Comparison of ENCODE assay signal across 14 cellular contexts in genomic region chr10:33129987-33130386, GRCh38.
DNase-seq lines count a peak whose midpoint lies in the region; ATAC-seq, FAIRE-seq and TF ChIP-seq lines count a peak whose summit lies in the region.
"Had no signal": no experiment of that assay in that cellular context is flagged by ENCODE, and none has a peak within 500 bp of the region (broad histone marks: within the 10 kb centered on the region; RNA-seq: fewer than 3 reads in every experiment).

No MANE protein-coding gene starts in this region.

- H3K36me3 ChIP-seq in SJSA1 (no peaks in the 10 kb centered on the region), skeletal muscle tissue (ENCODE audit: control insufficient read depth in 3 of 3, insufficient read depth in 3 of 3, low read length in 3 of 3) (no peaks in the 10 kb centered on the region)
- H3K36me3 ChIP-seq: colonic mucosa, gastrocnemius medialis, thoracic aorta had no signal

- FAIRE-seq in frontal cortex (lab: Jason Lieb, UNC) = no peak

- no peak for TF ChIP-seq CTCF in fibroblast of mammary gland (conservative IDR thresholded peaks at IDR 0.05; ENCODE audit: control insufficient read depth, insufficient read depth, low read depth, low read length)

- DNase-seq in activated CD8-positive, alpha-beta memory T cell treated with anti-CD3 and anti-CD28 coated beads, Interleukin-2, amount 50 U/mL, for 48 hours = peak; percentile 38
- DNase-seq in activated CD8-positive, alpha-beta memory T cell treated with anti-CD3 and anti-CD28 coated beads, Interleukin-2, amount 50 U/mL, for 4 hours = no peak
- DNase-seq in SJSA1 (ENCODE audit: low read depth in 1 of 2, low spot score in 2 of 2) (no peak), fibroblast of mammary gland (ENCODE audit: low read depth) (peak; percentile 91), frontal cortex (ENCODE audit: low spot score in 2 of 2) (no peak), GF-D8 (lab: John Stamatoyannopoulos, UW) (no peak)
- DNase-seq: colonic mucosa, gastrocnemius medialis, SHP77 had no signal

- peaks cover 48% of the 10 kb centered on the region for H3K4me1 ChIP-seq in SJSA1 (replicated peaks)
- peaks cover 5 to 12% (median 7%) of the 10 kb centered on the region in 3 donors for H3K4me1 ChIP-seq in skeletal muscle tissue (ENCODE audit: control insufficient read depth in 3 of 3, insufficient read depth in 3 of 3, low read length in 3 of 3)
- H3K4me1 ChIP-seq: colonic mucosa, gastrocnemius medialis, parathyroid adenoma had no signal

- H3K9ac ChIP-seq in skeletal muscle tissue (ENCODE audit: low read depth in 1 of 3, low read length in 3 of 3) = no peak overlapping the region
- H3K9ac ChIP-seq: parathyroid adenoma had no signal

- 0 out of 2 replicates have a peak overlapping the region, but pooled peaks have one; percentile 66 for H3K27ac ChIP-seq in SJSA1
- peak overlapping the region; percentile 68 for H3K27ac ChIP-seq in skeletal muscle tissue (ENCODE audit: low read depth, low read length)
- H3K27ac ChIP-seq: colonic mucosa, parathyroid adenoma, thoracic aorta, VCaP had no signal

- no peak for ATAC-seq in GM21723 (IDR thresholded peaks at IDR 0.05; ENCODE audit: unreplicated experiment)

- H3K4me3 ChIP-seq in SJSA1 = no peak overlapping the region
- H3K4me3 ChIP-seq in fibroblast of mammary gland (ENCODE audit: control insufficient read depth, low read depth, low read length) = no peak overlapping the region
- no peak overlapping the region for H3K4me3 ChIP-seq in skeletal muscle tissue (ENCODE audit: low read length in 3 of 3)
- H3K4me3 ChIP-seq: colonic mucosa, gastrocnemius medialis, thoracic aorta had no signal

- H3K9me3 ChIP-seq in SJSA1 (replicated peaks) (no peaks in the 10 kb centered on the region), skeletal muscle tissue (ENCODE audit: control insufficient read depth in 3 of 3, low read length in 3 of 3) (no peaks in the 10 kb centered on the region)
- H3K9me3 ChIP-seq: colonic mucosa, gastrocnemius medialis, thoracic aorta had no signal

- H3K27me3 ChIP-seq in SJSA1 (replicated peaks) (no peaks in the 10 kb centered on the region), skeletal muscle tissue (ENCODE audit: control insufficient read depth in 3 of 3, insufficient read depth in 3 of 3, low read length in 3 of 3) (no peaks in the 10 kb centered on the region)
- H3K27me3 ChIP-seq: colonic mucosa, gastrocnemius medialis had no signal

Comparison
In these comparisons a context has a peak if more than half of its experiments do, and no peak if none do; other contexts are left out.
1. DNase-seq: peak in activated CD8-positive, alpha-beta memory T cell treated with anti-CD3 and anti-CD28 coated beads, Interleukin-2, amount 50 U/mL, for 48 hours (single experiment) and fibroblast of mammary gland (single experiment); none in activated CD8-positive, alpha-beta memory T cell treated with anti-CD3 and anti-CD28 coated beads, Interleukin-2, amount 50 U/mL, for 4 hours (single experiment), SJSA1 (0 of 2), frontal cortex (0 of 2) and GF-D8 (single experiment).